Comparison of ENCODE assay signal across 22 cellular contexts in genomic region chr10:48525956-48526355, GRCh38.
A peak's percentile ranks its signal among the peaks of the same experiment; 100 is the strongest.
DNase-seq lines count a peak whose midpoint lies in the region; ATAC-seq and TF ChIP-seq lines count a peak whose summit lies in the region.
"Had no signal": no experiment of that assay in that cellular context is flagged by ENCODE, and none has a peak within 500 bp of the region (broad histone marks: within the 10 kb centered on the region; RNA-seq: fewer than 3 reads in every experiment).

No MANE protein-coding gene starts in this region.

- H4K20me1 ChIP-seq in GM23338 (replicated peaks; ENCODE audit: insufficient read depth) (peaks cover 3% of the 10 kb centered on the region; the same call in 1 of the 2 replicates), hepatocyte (ENCODE audit: insufficient read depth, poor library complexity, severe bottlenecking) (no peaks in the 10 kb centered on the region)

- peak overlapping the region; percentile 48 for H3K9ac ChIP-seq in skeletal muscle satellite cell (ENCODE audit: low read depth, low read length)

- 43% methylated on average over 1 of the region's 1 CpG for WGBS in hepatocyte (ENCODE audit: low lambda C conversion rate, missing lambda C conversion rate)

- H3K4me3 ChIP-seq in GM23338, result no peak overlapping the region
- peak overlapping the region; percentile 9 for H3K4me3 ChIP-seq in astrocyte of the cerebellum (ENCODE audit: low read depth, low read length)
- no peak overlapping the region for H3K4me3 ChIP-seq in hepatocyte
- peak overlapping the region; percentile 47 for H3K4me3 ChIP-seq in skeletal muscle satellite cell (ENCODE audit: low read length)
- H3K4me3 ChIP-seq: prostate gland, suprapubic skin had no signal

- H3K4me2 ChIP-seq in GM23338 (0 out of 2 replicates have a peak overlapping the region, but pooled peaks have one; percentile 48), hepatocyte (peak overlapping the region; percentile 55), skeletal muscle satellite cell (ENCODE audit: low read length) (peak overlapping the region; percentile 64)

- H2AFZ ChIP-seq in GM23338 (peak overlapping the region; percentile 91), hepatocyte (no peak overlapping the region)

- H3K27me3 Mint-ChIP-seq in GM23338 (ENCODE audit: insufficient read depth, low read depth, poor library complexity), result peaks cover 3% of the 10 kb centered on the region

- H3K27me3 ChIP-seq in GM23338 (ENCODE audit: insufficient read depth) (peaks cover 3% of the 10 kb centered on the region; the same call in 1 of the 2 replicates), hepatocyte (peaks cover 20% of the 10 kb centered on the region), skeletal muscle satellite cell (ENCODE audit: control insufficient read depth, insufficient read depth, low read length) (no peaks in the 10 kb centered on the region)

- DNase-seq in GM23338 (ENCODE audit: low spot score) (no peak), astrocyte of the cerebellum (ENCODE audit: low read depth) (no peak), hepatocyte (ENCODE audit: low spot score) (no peak), RWPE1 (ENCODE audit: low spot score) (no peak), globus pallidus (ENCODE audit: low spot score) (no peak)
- DNase-seq: activated CD4-positive, alpha-beta T cell treated with anti-CD3 and anti-CD28 coated beads for 4 hours; activated T-cell treated with anti-CD3 and anti-CD28 coated beads for 4 hours; caudate nucleus; DMS153; hippocampal formation; Kasumi-1; NCI-H1417 treated with DMSO at 0.1 percent for 48 hours; NCI-H226; SHP77; T-helper 9 cell had no signal

- ATAC-seq in GM23338, result no peak
- no peak for ATAC-seq in GM18520 (IDR thresholded peaks at IDR 0.05; ENCODE audit: unreplicated experiment)
- ATAC-seq in GM18909 (IDR thresholded peaks at IDR 0.05; ENCODE audit: poor library complexity, unreplicated experiment), result no peak

- peaks cover 20% of the 10 kb centered on the region for H3K4me1 ChIP-seq in GM23338 (ENCODE audit: insufficient read depth)
- H3K4me1 ChIP-seq in hepatocyte (ENCODE audit: insufficient read depth), result no peaks in the 10 kb centered on the region
- peaks cover 61% of the 10 kb centered on the region for H3K4me1 ChIP-seq in skeletal muscle satellite cell (ENCODE audit: control insufficient read depth, insufficient read depth, low read length)
- H3K4me1 ChIP-seq: prostate gland had no signal

- H3K27ac Mint-ChIP-seq in GM23338, result peak overlapping the region; percentile 56; the same call in 1 of the 2 replicates
- H3K27ac Mint-ChIP-seq: activated naive CD8-positive, alpha-beta T cell had no signal

- H3K9me3 Mint-ChIP-seq in GM23338, result 0 out of 3 replicates have a peak, but pooled peaks cover 5% of the 10 kb centered on the region

- H3K9me2 ChIP-seq in GM23338 (ENCODE audit: insufficient read depth) (peaks cover 6% of the 10 kb centered on the region; the same call in 1 of the 2 replicates), hepatocyte (replicated peaks; ENCODE audit: insufficient read depth) (no peaks in the 10 kb centered on the region)

- H3K27ac ChIP-seq in GM23338 (ENCODE audit: low read depth) (no peak overlapping the region), hepatocyte (peak overlapping the region; percentile 41), RWPE1 (no peak overlapping the region)
- H3K27ac ChIP-seq: C4-2B, prostate gland, suprapubic skin had no signal

- 0 out of 2 replicates have a peak, but pooled peaks cover 2% of the 10 kb centered on the region for H3F3A ChIP-seq in GM23338 (replicated peaks; ENCODE audit: low read depth)

- H3K4me3 Mint-ChIP-seq in GM23338, result no peak overlapping the region
- H3K4me3 Mint-ChIP-seq: activated naive CD8-positive, alpha-beta T cell had no signal

- H3K4me1 Mint-ChIP-seq in GM23338, result peaks cover 18% of the 10 kb centered on the region

- H3K79me2 ChIP-seq in GM23338 (replicated peaks; ENCODE audit: insufficient read depth) (peaks cover 21% of the 10 kb centered on the region), hepatocyte (no peaks in the 10 kb centered on the region)

- POLR2A ChIA-PET in RWPE1 (lab: Yijun Ruan, JAX; ENCODE audit: low non-redundant PET), result no interaction called here

- TF ChIP-seq CTCF in GM23338 (conservative IDR thresholded peaks at IDR 0.05; ENCODE audit: low read depth in 2 of 2), result no peak
- no peak for TF ChIP-seq CTCF in astrocyte of the cerebellum (IDR thresholded peaks at IDR 0.05; ENCODE audit: low read depth, low read length, missing control alignments)
- TF ChIP-seq CTCF in hepatocyte (IDR thresholded peaks at IDR 0.05; ENCODE audit: poor library complexity), result no peak
- no peak for TF ChIP-seq CTCF in RWPE1 (conservative IDR thresholded peaks at IDR 0.05; ENCODE audit: low read depth)

- CTCF ChIA-PET in RWPE1 (lab: Yijun Ruan, JAX), result no interaction called here

- H3K36me3 ChIP-seq in GM23338 (ENCODE audit: insufficient read depth) (no peaks in the 10 kb centered on the region), hepatocyte (replicated peaks; ENCODE audit: insufficient read depth, low read depth) (no peaks in the 10 kb centered on the region), skeletal muscle satellite cell (ENCODE audit: insufficient read depth, low read length) (peaks cover 8% of the 10 kb centered on the region)
- H3K36me3 ChIP-seq: prostate gland, suprapubic skin had no signal

- no peaks in the 10 kb centered on the region for H3K36me3 Mint-ChIP-seq in GM23338 (ENCODE audit: low read depth)
- H3K36me3 Mint-ChIP-seq: activated naive CD8-positive, alpha-beta T cell had no signal

- in situ Hi-C loops in astrocyte of the cerebellum (cut with HindIII; ENCODE audit: low sequenced_read_pairs), result no loop called here

- H3K9me3 ChIP-seq in hepatocyte (ENCODE audit: low read depth) (no peaks in the 10 kb centered on the region), skeletal muscle satellite cell (replicated peaks; ENCODE audit: low read length) (no peaks in the 10 kb centered on the region)
- H3K9me3 ChIP-seq: prostate gland, suprapubic skin had no signal

TF ChIP-seq in GM23338, 12 proteins besides CTCF, POLR2A, EP300 and RAD21:
- TF ChIP-seq NANOG (IDR thresholded peaks at IDR 0.05; ENCODE audit: borderline replicate concordance), result no peak
- no peak for TF ChIP-seq CREB1 (CRISPR knock-in tag; IDR thresholded peaks at IDR 0.05; ENCODE audit: low read depth)
- no peak for TF ChIP-seq ETS1 (IDR thresholded peaks at IDR 0.05)
- no peak for TF ChIP-seq REST (IDR thresholded peaks at IDR 0.05; ENCODE audit: unreplicated experiment)
- no peak for TF ChIP-seq EZH2phosphoT487 (IDR thresholded peaks at IDR 0.05; ENCODE audit: unreplicated experiment)
- TF ChIP-seq STAT1 (IDR thresholded peaks at IDR 0.05; ENCODE audit: unreplicated experiment), result no peak
TF ChIP-seq in GM23338: peak in this region for 0.

Comparison
In these comparisons a context has a peak if more than half of its experiments do, and no peak if none do; other contexts are left out.
1. H3K4me3 ChIP-seq: peak in astrocyte of the cerebellum (single experiment) and skeletal muscle satellite cell (single experiment); none in GM23338 (single experiment) and hepatocyte (single experiment).
2. Peak in every context shown above with its lines, with median percentiles within 50 percentile points of each other: H3K4me2 ChIP-seq.